Comparison of ENCODE assay signal across 21 cellular contexts in genomic region chr3:191352014-191352413, GRCh38. TPM values are rescaled to one million over a fixed set of nuclear protein-coding genes. Genes with fewer than 3 reads are reported as not detected.
DNase-seq lines count a peak whose midpoint lies in the region; ATAC-seq, FAIRE-seq and TF ChIP-seq lines count a peak whose summit lies in the region.
"Had no signal": no experiment of that assay in that cellular context is flagged by ENCODE, and none has a peak within 500 bp of the region (broad histone marks: within the 10 kb centered on the region; RNA-seq: fewer than 3 reads in every experiment).

No MANE protein-coding gene starts in this region.

- POLR2A ChIA-PET in PC-3 (lab: Charles Lee; ENCODE audit: unreplicated experiment): no interaction called here
- POLR2A ChIA-PET in GM10248 (lab: Yijun Ruan, JAX): no interaction called here

- peak overlapping the region; percentile 44 for H3K4me2 ChIP-seq in PC-3 (ENCODE audit: low read length)

- peaks cover 97% of the 10 kb centered on the region for H3K79me2 ChIP-seq in PC-3 (ENCODE audit: low read length)

- H3K27ac ChIP-seq in PC-3 (ENCODE audit: low read length): peak overlapping the region; percentile 54
- peak overlapping the region in 3 of 4 donors; percentile 66 to 77 (median 69) for H3K27ac ChIP-seq in gastroesophageal sphincter
- peak overlapping the region; percentile 59 to 61 for H3K27ac ChIP-seq in tibial artery
- H3K27ac ChIP-seq: C4-2B, SK-N-MC had no signal

- 80 to 89% methylated on average over 1 of the region's 1 CpG for WGBS in gastroesophageal sphincter (ENCODE audit: low coverage in 1 of 2), 2 donors

- CTCF ChIA-PET in PC-3 (lab: Charles Lee) (no interaction called here), GM10248 (lab: Yijun Ruan, JAX) (no interaction called here)

- H3K9me2 ChIP-seq in PC-3 (replicated peaks; ENCODE audit: low read length): no peaks in the 10 kb centered on the region

- H4K20me1 ChIP-seq in PC-3 (ENCODE audit: low read length): peaks cover 22% of the 10 kb centered on the region

- H3F3A ChIP-seq in PC-3 (ENCODE audit: low read length, unreplicated experiment): no peaks in the 10 kb centered on the region

- no peaks in the 10 kb centered on the region for H3K36me3 ChIP-seq in PC-3 (ENCODE audit: low read depth, low read length)
- H3K36me3 ChIP-seq in gastroesophageal sphincter: no peaks in the 10 kb centered on the region
- no peaks in the 10 kb centered on the region for H3K36me3 ChIP-seq in tibial artery

- FAIRE-seq in H54 (lab: Jason Lieb, UNC): peak; percentile 86
- FAIRE-seq: HTR-8/SVneo had no signal

- peaks cover 68% of the 10 kb centered on the region for H3K4me1 ChIP-seq in PC-3 (ENCODE audit: insufficient read depth, low read length)
- H3K4me1 ChIP-seq in gastroesophageal sphincter: peaks cover 37 to 96% (median 38%) of the 10 kb centered on the region in 3 donors
- H3K4me1 ChIP-seq in tibial artery: peaks cover 0 to 99% (median 49%) of the 10 kb centered on the region in 4 donors

- intact Hi-C loops in PC-3 (cut with micrococcal nuclease) (loop anchor here (5.0 kb wide), 1 partner anchor 35 kb away; no protein-coding TSS in a partner anchor), tibial artery (cut with DNase I; ENCODE audit: low total_unique reads) (no loop called here)

- DNase-seq in H54 (ENCODE audit: insufficient read length, low spot score) (no peak), PC-3 (no peak), tibial artery (no peak), NCI-H2171 (lab: John Stamatoyannopoulos, UW) (no peak), GM10248 (ENCODE audit: extremely low spot score) (no peak)
- DNase-seq: AML-193; DND-41; Kasumi-1; MM.1S; NCI-H1092; NCI-H1436 treated with DMSO at 0.1 percent for 48 hours; NCI-H2081; NK-92 treated with Interleukin-12 subunit alpha and Interleukin-12 subunit beta, amount 100 ng/mL, for 24 hours; SHP77 had no signal

- no peak overlapping the region for H3K4me3 ChIP-seq in PC-3 (ENCODE audit: low read length)
- no peak overlapping the region for H3K4me3 ChIP-seq in gastroesophageal sphincter
- H3K4me3 ChIP-seq in tibial artery: no peak overlapping the region
- H3K4me3 ChIP-seq: SK-N-MC had no signal

- peak; percentile 10 for ATAC-seq in PC-3
- no peak for ATAC-seq in gastroesophageal sphincter
- ATAC-seq in HG02884 (IDR thresholded peaks at IDR 0.05; ENCODE audit: unreplicated experiment): no peak

- BruUV-seq in PC-3 (replicated peaks; lab: Mats Ljungman, UMichigan): no TSS peak

- H3K9me3 ChIP-seq in PC-3 (ENCODE audit: low read length) (no peaks in the 10 kb centered on the region), gastroesophageal sphincter (no peaks in the 10 kb centered on the region), tibial artery (no peaks in the 10 kb centered on the region)

- no peak for TF ChIP-seq EP300 in gastroesophageal sphincter (IDR thresholded peaks at IDR 0.05)

- TF ChIP-seq POLR2A in H54 (IDR thresholded peaks at IDR 0.05; ENCODE audit: low read depth, low read length) (no peak), gastroesophageal sphincter (IDR thresholded peaks at IDR 0.05) (no peak)

- no peak overlapping the region for H2AFZ ChIP-seq in PC-3 (ENCODE audit: low read length)

- TF ChIP-seq CTCF in PC-3 (conservative IDR thresholded peaks at IDR 0.05; ENCODE audit: low read depth, low read length) (no peak), gastroesophageal sphincter (IDR thresholded peaks at IDR 0.05) (no peak), tibial artery (IDR thresholded peaks at IDR 0.05) (no peak), GM10248 (IDR thresholded peaks at IDR 0.05; ENCODE audit: control extremely low read depth, extremely low read depth, low read depth, missing control alignments) (no peak)

- no peak overlapping the region for H3K9ac ChIP-seq in PC-3 (ENCODE audit: low read length)

- H3K27me3 ChIP-seq in PC-3 (ENCODE audit: low read length): no peaks in the 10 kb centered on the region
- no peaks in the 10 kb centered on the region for H3K27me3 ChIP-seq in gastroesophageal sphincter
- H3K27me3 ChIP-seq in tibial artery: no peaks in the 10 kb centered on the region

RNA-seq across cellular contexts. Expression of gene UTS2B, which starts 21.7 kb away (rescaled TPM):
- total RNA-seq in PC-3 (2014; rRNA removed) (1.2 TPM in 1 of 2 replicates, not detected in the other), gastroesophageal sphincter (under 1 TPM in 1 of 4 donors, not detected in 3; 0.20 TPM)
- total RNA-seq: G401, RPMI7951 had no signal

RNA-seq across cellular contexts. Expression of gene CCDC50, which starts 22.8 kb away (rescaled TPM):
- total RNA-seq in PC-3 (2014; rRNA removed) (68.4 and 80.9 TPM in 2 replicates), gastroesophageal sphincter (100 to 1,000 TPM; 133 to 248 (median 194) TPM)
